28 cellular contexts compared by ENCODE assay signal in genomic region chrX:99078301-99078700, GRCh38.
"Had no signal": no experiment of that assay in that cellular context is flagged by ENCODE, and none has a peak within 500 bp of the region (broad histone marks: within the 10 kb centered on the region; RNA-seq: fewer than 3 reads in every experiment).

No MANE protein-coding gene starts in this region.

- H3K4me3 ChIP-seq: cardiac muscle cell, heart left ventricle, left lung, lung, right atrium auricular region, suprapubic skin, tibial artery, upper lobe of right lung had no signal

- H3K27ac Mint-ChIP-seq: activated naive CD8-positive, alpha-beta T cell; brain; nephron progenitor cell; stimulated activated naive B cell treated with anti-CD40 and anti-IgM and Interleukin-4, amounts not matched to agents 10 μg/mL and 1 μg/mL and 100 μg/mL, for 72 hours; T-helper 1 cell treated with Interleukin-12 subunit alpha and Interleukin-12 subunit beta and Interleukin-4 antibody, amounts not matched to agents 30 μg/mL and 1 μg/mL, for 36 hours had no signal

- DNase-seq: activated CD4-positive, alpha-beta T cell treated with anti-CD3 and anti-CD28 coated beads for 4 hours; activated CD4-positive, alpha-beta T cell treated with anti-CD3 and anti-CD28 coated beads, Interleukin-2, amount 50 U/mL, for 4 hours; activated effector memory CD4-positive, alpha-beta T cell treated with Interleukin-2 at 50 U/mL for 16 hours; activated naive CD4-positive, alpha-beta T cell treated with Interleukin-2 at 50 U/mL for 16 hours; activated T-cell treated with anti-CD3 and anti-CD28 coated beads for 4 hours; aorta; cortex of kidney; foreskin keratinocyte; heart left ventricle; kidney glomerular epithelial cell; left lung; nephron progenitor cell; nucleus accumbens; stimulated activated CD4-positive, alpha-beta T cell treated with anti-CD3 and anti-CD28 coated beads, Interleukin-15, amount 100 ng/mL, for 24 hours; stimulated activated CD4-positive, alpha-beta T cell treated with anti-CD3 and anti-CD28 coated beads, Interleukin-2, amount 100 ng/mL, for 24 hours; stimulated activated naive B cell treated with anti-CD40 and anti-IgM and Interleukin-4, amounts not matched to agents 10 μg/mL and 1 μg/mL and 100 μg/mL, for 72 hours; T-helper 9 cell; tibial artery; upper lobe of right lung had no signal

- H3K9me3 ChIP-seq: heart left ventricle, left lung, right atrium auricular region, suprapubic skin, tibial artery, upper lobe of right lung had no signal

- H3K36me3 ChIP-seq: cardiac muscle cell, heart left ventricle, left lung, right atrium auricular region, suprapubic skin, tibial artery, upper lobe of right lung had no signal

- H3K9me3 Mint-ChIP-seq: nephron progenitor cell; T-helper 1 cell treated with Interleukin-12 subunit alpha and Interleukin-12 subunit beta and Interleukin-4 antibody, amounts not matched to agents 30 μg/mL and 1 μg/mL, for 36 hours had no signal

- H3K4me1 Mint-ChIP-seq: brain; nephron progenitor cell; stimulated activated naive B cell treated with anti-CD40 and anti-IgM and Interleukin-4, amounts not matched to agents 10 μg/mL and 1 μg/mL and 100 μg/mL, for 72 hours had no signal

- H3K27ac ChIP-seq: cardiac muscle cell, foreskin keratinocyte, heart left ventricle, left lung, parathyroid adenoma, right atrium auricular region, suprapubic skin, tibial artery, upper lobe of right lung, VCaP had no signal

- H3K36me3 Mint-ChIP-seq: activated naive CD8-positive, alpha-beta T cell; brain; stimulated activated naive B cell treated with anti-CD40 and anti-IgM and Interleukin-4, amounts not matched to agents 10 μg/mL and 1 μg/mL and 100 μg/mL, for 72 hours had no signal

- H3K79me2 ChIP-seq: parathyroid adenoma had no signal

- H3K27me3 ChIP-seq: cardiac muscle cell, foreskin keratinocyte, heart left ventricle, right atrium auricular region, suprapubic skin, tibial artery, upper lobe of right lung had no signal

- H3K4me1 ChIP-seq: foreskin keratinocyte, heart left ventricle, left lung, parathyroid adenoma, right atrium auricular region, suprapubic skin, tibial artery, upper lobe of right lung had no signal

- H2AFZ ChIP-seq: parathyroid adenoma had no signal

- H3K27me3 Mint-ChIP-seq: activated naive CD8-positive, alpha-beta T cell; brain; stimulated activated naive B cell treated with anti-CD40 and anti-IgM and Interleukin-4, amounts not matched to agents 10 μg/mL and 1 μg/mL and 100 μg/mL, for 72 hours had no signal

- H3K4me3 Mint-ChIP-seq: activated naive CD8-positive, alpha-beta T cell; brain; nephron progenitor cell; stimulated activated naive B cell treated with anti-CD40 and anti-IgM and Interleukin-4, amounts not matched to agents 10 μg/mL and 1 μg/mL and 100 μg/mL, for 72 hours; T-helper 1 cell treated with Interleukin-12 subunit alpha and Interleukin-12 subunit beta and Interleukin-4 antibody, amounts not matched to agents 30 μg/mL and 1 μg/mL, for 36 hours had no signal
